ENCODE assay signal across 8 cellular contexts in the genomic region with DNA sequence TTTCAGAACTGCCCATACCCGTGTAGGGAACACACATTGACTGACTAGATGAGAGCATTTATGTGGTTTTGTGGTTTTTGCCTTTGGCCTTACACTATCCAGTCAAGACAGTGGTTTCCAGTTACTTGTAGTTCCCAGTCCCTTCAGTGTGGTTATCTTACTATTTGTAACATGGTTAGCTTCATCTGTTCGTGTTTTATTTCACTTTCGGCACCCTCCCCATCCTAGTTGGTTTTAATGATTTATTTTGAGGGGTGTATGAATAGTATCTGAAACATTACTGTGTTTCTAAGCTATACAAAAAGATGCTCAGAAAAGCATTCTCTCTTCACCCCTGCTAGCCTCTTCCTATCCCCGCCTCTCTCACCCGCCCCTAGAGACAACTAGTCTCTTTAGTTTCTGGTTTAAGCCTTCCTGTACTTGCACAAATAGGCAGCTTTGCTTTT. TPM values are rescaled to one million over a fixed set of nuclear protein-coding genes. Genes with fewer than 3 reads are reported as not detected.
DNase-seq lines count a peak whose midpoint lies in the region; ATAC-seq and TF ChIP-seq lines count a peak whose summit lies in the region.

No MANE protein-coding gene starts in this region.

- no peaks in the 10 kb centered on the region for H3K27me3 Mint-ChIP-seq in natural killer cell (ENCODE audit: low read depth in 2 of 2)
- no peaks in the 10 kb centered on the region for H3K27me3 Mint-ChIP-seq in CD8-positive, alpha-beta memory T cell

- no peaks in the 10 kb centered on the region for H3K9me3 ChIP-seq in CD8-positive, alpha-beta memory T cell (ENCODE audit: low read length)

- intact Hi-C loops in natural killer cell (cut with micrococcal nuclease), result no loop called here

- ATAC-seq in GM18873 (IDR thresholded peaks at IDR 0.05; ENCODE audit: low FRiP score, unreplicated experiment) (peak; percentile 91), HG02759 (IDR thresholded peaks at IDR 0.05; ENCODE audit: unreplicated experiment) (peak; percentile 84), natural killer cell (peak; percentile 26 to 47 (median 36))

- H3K4me1 Mint-ChIP-seq in natural killer cell, result peaks cover 35 to 39% of the 10 kb centered on the region in 2 donors
- peaks cover 19 to 30% (median 22%) of the 10 kb centered on the region in 3 donors for H3K4me1 Mint-ChIP-seq in CD8-positive, alpha-beta memory T cell

- no peaks in the 10 kb centered on the region for H3K36me3 Mint-ChIP-seq in natural killer cell
- peaks cover 0 to 14% (median 1%) of the 10 kb centered on the region in 3 donors for H3K36me3 Mint-ChIP-seq in CD8-positive, alpha-beta memory T cell

- DNase-seq in NCI-H2107 treated with DMSO at 0.1 percent for 48 hours (lab: John Stamatoyannopoulos, UW; ENCODE audit: unreplicated experiment), result peak; percentile 46
- no peak for DNase-seq in natural killer cell
- no peak for DNase-seq in LoVo (ENCODE audit: low spot score)
- DNase-seq in NCI-H1694 (lab: John Stamatoyannopoulos, UW), result no peak
- no peak for DNase-seq in activated naive CD4-positive, alpha-beta T cell (lab: John Stamatoyannopoulos, UW)
- no peak for DNase-seq in CD8-positive, alpha-beta memory T cell

- POLR2A ChIA-PET in CD8-positive, alpha-beta memory T cell (lab: Charles Lee), result no interaction called here

- H3K4me1 ChIP-seq in CD8-positive, alpha-beta memory T cell (ENCODE audit: insufficient read depth, low read length), result peaks cover 25% of the 10 kb centered on the region

- H3K9me3 Mint-ChIP-seq in natural killer cell, result no peaks in the 10 kb centered on the region
- H3K9me3 Mint-ChIP-seq in CD8-positive, alpha-beta memory T cell, result no peaks in the 10 kb centered on the region

- CTCF ChIA-PET in CD8-positive, alpha-beta memory T cell (lab: Charles Lee), result interaction anchor here (1.3 kb wide), 1 partner anchor 9 kb away, joined by 3 read pairs; no protein-coding TSS in a partner anchor

- no peak overlapping the region for H3K27ac ChIP-seq in CD8-positive, alpha-beta memory T cell (ENCODE audit: low read depth, low read length)

- no peaks in the 10 kb centered on the region for H3K27me3 ChIP-seq in CD8-positive, alpha-beta memory T cell (ENCODE audit: insufficient read depth, low read length, poor library complexity, severe bottlenecking)

- H3K36me3 ChIP-seq in CD8-positive, alpha-beta memory T cell (ENCODE audit: insufficient read depth, low read length), result no peaks in the 10 kb centered on the region

- H3K4me3 ChIP-seq in CD8-positive, alpha-beta memory T cell (ENCODE audit: low read length), result no peak overlapping the region

- H3K27ac Mint-ChIP-seq in natural killer cell, result peak overlapping the region in 1 of 2 donors; percentile 37
- H3K27ac Mint-ChIP-seq in CD8-positive, alpha-beta memory T cell, result peak overlapping the region in 1 of 8 donors; percentile 43

- H3K4me3 Mint-ChIP-seq in natural killer cell, result no peak overlapping the region
- no peak overlapping the region for H3K4me3 Mint-ChIP-seq in CD8-positive, alpha-beta memory T cell

- TF ChIP-seq CTCF in natural killer cell (IDR thresholded peaks at IDR 0.05), result no peak

RNA-seq across cellular contexts. Expression of a gene that starts 14.1 kb away (rescaled TPM):
- total RNA-seq in natural killer cell, result 1 to 10 TPM; 5.0 to 9.1 (median 7.2) TPM
- total RNA-seq in CD8-positive, alpha-beta memory T cell, result 1 to 10 TPM; 7.9 to 8.4 TPM
- polyA plus RNA-seq in CD8-positive, alpha-beta memory T cell, result 6.5 TPM

Comparison
In these comparisons a context has a peak if more than half of its experiments do, and no peak if none do; other contexts are left out.
1. ATAC-seq: peak in every context shown above with its lines; median percentile 91 in GM18873; 84 in HG02759; 36 in natural killer cell.